In the genomic region with DNA sequence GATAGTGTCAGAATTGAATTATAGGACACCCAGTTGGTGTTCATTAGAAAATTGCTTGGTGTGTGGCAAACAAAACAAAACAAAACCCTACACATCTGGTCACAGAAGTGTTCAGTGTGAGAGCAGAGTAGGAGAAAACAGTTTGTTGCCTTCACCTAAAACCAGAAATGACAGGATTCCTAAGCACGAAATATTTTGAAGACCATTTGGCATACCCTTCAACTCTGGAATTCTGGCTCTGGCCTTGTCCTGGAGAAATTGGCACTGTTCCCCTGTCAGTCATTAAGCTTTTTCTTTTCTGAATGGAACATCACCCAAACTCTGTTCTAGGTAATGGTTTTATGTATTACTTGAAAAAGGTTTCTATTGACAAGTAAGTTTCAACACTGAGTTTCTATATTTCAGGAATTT, we compare ENCODE assay signal across 18 cellular contexts.
DNase-seq lines count a peak whose midpoint lies in the region; ATAC-seq and TF ChIP-seq lines count a peak whose summit lies in the region.
"Had no signal": no experiment of that assay in that cellular context is flagged by ENCODE, and none has a peak within 500 bp of the region (broad histone marks: within the 10 kb centered on the region; RNA-seq: fewer than 3 reads in every experiment).

No MANE protein-coding gene starts in this region.

- peak overlapping the region; percentile 49; the same call in 1 of the 2 replicates for H4K5ac ChIP-seq in IMR-90 (ENCODE audit: low read depth, low read length)

- no peaks in the 10 kb centered on the region for H3K27me3 Mint-ChIP-seq in MCF 10A (ENCODE audit: insufficient read depth, unreplicated experiment)
- peaks cover 0 to 2% (median 0%) of the 10 kb centered on the region in 3 donors for H3K27me3 Mint-ChIP-seq in immature natural killer cell (ENCODE audit: low read depth in 3 of 3)

- no peak overlapping the region for H2AFZ ChIP-seq in IMR-90 (replicated peaks; ENCODE audit: low read length, poor library complexity)

- H3K79me1 ChIP-seq in IMR-90 (ENCODE audit: low read depth in 1 of 2, low read length in 2 of 2): no peaks in the 10 kb centered on the region

- peak overlapping the region; percentile 78 for H2BK5ac ChIP-seq in IMR-90 (ENCODE audit: low read depth, low read length, poor library complexity, severe bottlenecking)

- no peak for DNase-seq in IMR-90
- no peak for DNase-seq in MCF 10A (ENCODE audit: unreplicated experiment)
- peak; percentile 28 for DNase-seq in glomerular visceral epithelial cell (ENCODE audit: extremely low spot score)
- DNase-seq in suprapubic skin (ENCODE audit: low spot score in 2 of 2): no peak
- no peak for DNase-seq in immature natural killer cell
- no peak for DNase-seq in NCI-H2029 treated with DMSO at 0.1 percent for 48 hours (lab: John Stamatoyannopoulos, UW)
- no peak for DNase-seq in NCI-H2029 (lab: John Stamatoyannopoulos, UW)
- DNase-seq: islet precursor cell; NCI-H187; NCI-H748 treated with DMSO at 0.1 percent for 48 hours; psoas muscle; RPMI8226; stimulated activated CD8-positive, alpha-beta memory T cell treated with anti-CD3 and anti-CD28 coated beads, Interleukin-4, amount 100 ng/mL, for 48 hours had no signal

- CTCF ChIA-PET in IMR-90 (lab: Yijun Ruan, JAX) (no interaction called here), MCF 10A (lab: Yijun Ruan, JAX) (interaction anchor here (0.8 kb wide), 1 partner anchor 208 kb away, joined by 4 read pairs; no protein-coding TSS in a partner anchor)

- peak overlapping the region; percentile 70; the same call in 1 of the 2 replicates for H3K18ac ChIP-seq in IMR-90 (ENCODE audit: low read depth, low read length)

- peak overlapping the region; percentile 69; the same call in 2 of the 3 replicates for H2BK15ac ChIP-seq in IMR-90 (ENCODE audit: low read depth, low read length)

- H2AK9ac ChIP-seq in IMR-90 (replicated peaks; ENCODE audit: low read depth, low read length, poor library complexity): no peak overlapping the region

- H3K4me3 Mint-ChIP-seq in MCF 10A (ENCODE audit: unreplicated experiment) (no peak overlapping the region), immature natural killer cell (peak overlapping the region in 1 of 5 donors; percentile 40)
- H3K4me3 Mint-ChIP-seq: T-helper 1 cell treated with Interleukin-12 subunit alpha and Interleukin-12 subunit beta and Interleukin-4 antibody, amounts not matched to agents 30 μg/mL and 1 μg/mL, for 36 hours; type B pancreatic cell had no signal

- no CpG with 5 or more reads among the region's 1 CpG for WGBS in IMR-90 (ENCODE audit: extremely low coverage in 2 of 2, insufficient read length in 1 of 2), 2 experiments
- WGBS in suprapubic skin: 35% methylated on average over 1 of the region's 1 CpG

- peak overlapping the region; percentile 35 to 48; a peak in 3 of 4 replicates for H4K8ac ChIP-seq in IMR-90 (ENCODE audit: low read depth in 2 of 2, low read length in 2 of 2)

- H3K36me3 ChIP-seq in IMR-90 (ENCODE audit: control insufficient read depth, insufficient read depth, low read length) (no peaks in the 10 kb centered on the region), suprapubic skin (no peaks in the 10 kb centered on the region)
- H3K36me3 ChIP-seq: BLaER1 treated with 17β-estradiol and CSF1 and Interleukin-3, amounts not matched to agents 10 nM and 100 nM had no signal

- ATAC-seq in IMR-90 (ENCODE audit: low read depth) (no peak), GM21360 (IDR thresholded peaks at IDR 0.05; ENCODE audit: unreplicated experiment) (no peak)
- ATAC-seq: K562 had no signal

- peak overlapping the region; percentile 42; the same call in 1 of the 2 replicates for H3K14ac ChIP-seq in IMR-90 (replicated peaks; ENCODE audit: low read depth, low read length)

- H4K20me1 ChIP-seq in IMR-90 (ENCODE audit: insufficient read depth, low read length): no peaks in the 10 kb centered on the region
- H4K20me1 ChIP-seq: BLaER1 treated with 17β-estradiol and CSF1 and Interleukin-3, amounts not matched to agents 10 nM and 100 nM had no signal

- H3K23ac ChIP-seq in IMR-90 (ENCODE audit: low read depth, low read length): peak overlapping the region; percentile 40; the same call in 1 of the 2 replicates

- no peaks in the 10 kb centered on the region for H3K9me3 ChIP-seq in IMR-90 (ENCODE audit: control insufficient read depth, insufficient read depth, low read length)
- no peaks in the 10 kb centered on the region for H3K9me3 ChIP-seq in suprapubic skin
- H3K9me3 ChIP-seq: BLaER1 treated with 17β-estradiol and CSF1 and Interleukin-3, amounts not matched to agents 10 nM and 100 nM; psoas muscle had no signal

- no peak for TF ChIP-seq RAD21 in IMR-90 (IDR thresholded peaks at IDR 0.05; ENCODE audit: low read length)

- dilution Hi-C loops in IMR-90 (cut with HindIII; ENCODE audit: low sequenced_read_pairs, unreplicated experiment): no loop called here

- peak overlapping the region; percentile 95 for H3K27ac Mint-ChIP-seq in MCF 10A (ENCODE audit: low read depth, unreplicated experiment)
- H3K27ac Mint-ChIP-seq in immature natural killer cell: peak overlapping the region in 3 of 6 donors; percentile 27 to 57 (median 50)
- H3K27ac Mint-ChIP-seq: T-helper 1 cell treated with Interleukin-12 subunit alpha and Interleukin-12 subunit beta and Interleukin-4 antibody, amounts not matched to agents 30 μg/mL and 1 μg/mL, for 36 hours; type B pancreatic cell had no signal

- H3K9me3 Mint-ChIP-seq in MCF 10A (ENCODE audit: unreplicated experiment) (no peaks in the 10 kb centered on the region), immature natural killer cell (no peaks in the 10 kb centered on the region)
- H3K9me3 Mint-ChIP-seq: T-helper 1 cell treated with Interleukin-12 subunit alpha and Interleukin-12 subunit beta and Interleukin-4 antibody, amounts not matched to agents 30 μg/mL and 1 μg/mL, for 36 hours; type B pancreatic cell had no signal

- peak overlapping the region; percentile 41; the same call in 1 of the 2 replicates for H2AK5ac ChIP-seq in IMR-90 (ENCODE audit: low read depth, low read length)

- H3K4ac ChIP-seq in IMR-90 (ENCODE audit: low read depth, low read length): peak overlapping the region; percentile 62

- H3K4me1 Mint-ChIP-seq in MCF 10A (ENCODE audit: insufficient read depth, unreplicated experiment): peaks cover 48% of the 10 kb centered on the region
- peaks cover 82 to 88% of the 10 kb centered on the region in 2 donors for H3K4me1 Mint-ChIP-seq in immature natural killer cell

- in situ Hi-C loops in IMR-90 (cut with MboI; ENCODE audit: low sequenced_read_pairs): no loop called here

- H3K4me3 ChIP-seq in IMR-90 (ENCODE audit: insufficient read depth, low read depth, low read length) (no peak overlapping the region), suprapubic skin (no peak overlapping the region)
- H3K4me3 ChIP-seq: BLaER1 treated with 17β-estradiol and CSF1 and Interleukin-3, amounts not matched to agents 10 nM and 100 nM; K562; psoas muscle had no signal

- no peak for TF ChIP-seq EP300 in suprapubic skin (IDR thresholded peaks at IDR 0.05)

- peak overlapping the region; percentile 79 for H2BK120ac ChIP-seq in IMR-90 (ENCODE audit: low read depth, low read length)

- peak overlapping the region; percentile 52 for H3K4me2 ChIP-seq in IMR-90 (ENCODE audit: low read depth, low read length)

- POLR2A ChIA-PET in IMR-90 (lab: Charles Lee; ENCODE audit: unreplicated experiment): no interaction called here
- POLR2A ChIA-PET in MCF 10A (lab: Yijun Ruan, JAX): interaction anchor here (0.7 to 1.3 kb wide), 5 partner anchors 13 to 260 kb away, joined by 3 to 6 read pairs (median 4); partner anchors contain the start of gene RFK

- peak overlapping the region; percentile 74 for H2BK20ac ChIP-seq in IMR-90 (ENCODE audit: low read depth, low read length)

- H3K9me1 ChIP-seq in IMR-90 (ENCODE audit: insufficient read depth, low read length): peaks cover 6% of the 10 kb centered on the region; the same call in 1 of the 2 replicates

- no peaks in the 10 kb centered on the region for H3K27me3 ChIP-seq in IMR-90 (ENCODE audit: control insufficient read depth, insufficient read depth, low read length)
- no peaks in the 10 kb centered on the region for H3K27me3 ChIP-seq in suprapubic skin
- H3K27me3 ChIP-seq: BLaER1 treated with 17β-estradiol and CSF1 and Interleukin-3, amounts not matched to agents 10 nM and 100 nM had no signal

- no peak for TF ChIP-seq CTCF in IMR-90 (conservative IDR thresholded peaks at IDR 0.05; ENCODE audit: low read depth, low read length)
- no peak for TF ChIP-seq CTCF in MCF 10A (IDR thresholded peaks at IDR 0.05; ENCODE audit: unreplicated experiment)
- TF ChIP-seq CTCF in suprapubic skin (IDR thresholded peaks at IDR 0.05): no peak

- no peak overlapping the region for H3K9ac ChIP-seq in IMR-90 (ENCODE audit: low read depth, low read length)
- H3K9ac ChIP-seq: BLaER1 treated with 17β-estradiol and CSF1 and Interleukin-3, amounts not matched to agents 10 nM and 100 nM had no signal

- H3K4me1 ChIP-seq in IMR-90 (ENCODE audit: control insufficient read depth, insufficient read depth, low read length) (peaks cover 15% of the 10 kb centered on the region), suprapubic skin (peaks cover 18% of the 10 kb centered on the region)
- H3K4me1 ChIP-seq: psoas muscle had no signal

- intact Hi-C loops in IMR-90 (cut with micrococcal nuclease) (no loop called here), MCF 10A (cut with micrococcal nuclease) (loop anchor here (1.0 to 5.0 kb wide), 2 partner anchors 92 to 195 kb away; partner anchors contain the start of gene GCNT1)

- TF ChIP-seq POLR2A in IMR-90 (IDR thresholded peaks at IDR 0.05; ENCODE audit: low read depth, low read length): no peak
- TF ChIP-seq POLR2A in suprapubic skin (IDR thresholded peaks at IDR 0.05): no peak

- H3K27ac ChIP-seq in IMR-90 (ENCODE audit: insufficient read depth, low read length) (peak overlapping the region; percentile 78; the same call in 1 of the 2 replicates), suprapubic skin (peak overlapping the region; percentile 13)
- H3K27ac ChIP-seq: BLaER1 treated with 17β-estradiol and CSF1 and Interleukin-3, amounts not matched to agents 10 nM and 100 nM; psoas muscle had no signal

- no peak overlapping the region; the same call in 1 of the 2 replicates for H4K91ac ChIP-seq in IMR-90 (ENCODE audit: insufficient read depth, low read depth, low read length)

- H3K56ac ChIP-seq in IMR-90 (ENCODE audit: extremely low read depth, insufficient read depth, low read length): peak overlapping the region; percentile 43

- no TSS peak for BruUV-seq in IMR-90 (replicated peaks; lab: Mats Ljungman, UMichigan)
- BruUV-seq in MCF 10A (replicated peaks; lab: Mats Ljungman, UMichigan): TSS peak; percentile 37

- H3K36me3 Mint-ChIP-seq in MCF 10A (ENCODE audit: insufficient read depth, unreplicated experiment): peaks cover 5% of the 10 kb centered on the region
- H3K36me3 Mint-ChIP-seq in immature natural killer cell: no peaks in the 10 kb centered on the region
- H3K36me3 Mint-ChIP-seq: type B pancreatic cell had no signal

TF ChIP-seq in IMR-90, 13 proteins besides CTCF, POLR2A, EP300 and RAD21 (continues in another document):
- TF ChIP-seq RCOR1 (IDR thresholded peaks at IDR 0.05; ENCODE audit: insufficient replicate concordance, low read length): no peak
- no peak for TF ChIP-seq MAFK (IDR thresholded peaks at IDR 0.05; ENCODE audit: low read depth, low read length)
- no peak for TF ChIP-seq FOS (IDR thresholded peaks at IDR 0.05; ENCODE audit: low read depth, low read length)
